10 cellular contexts compared by ENCODE assay signal in genomic region chr14:68688872-68689371, GRCh38.
DNase-seq lines count a peak whose midpoint lies in the region; TF ChIP-seq lines count a peak whose summit lies in the region.
"Had no signal": no experiment of that assay in that cellular context is flagged by ENCODE, and none has a peak within 500 bp of the region (broad histone marks: within the 10 kb centered on the region; RNA-seq: fewer than 3 reads in every experiment).

No MANE protein-coding gene starts in this region.

- H3K4me3 ChIP-seq in thyroid gland (replicated peaks in 1 of 3): no peak overlapping the region
- H3K4me3 ChIP-seq: psoas muscle had no signal

- H3K36me3 ChIP-seq in thyroid gland: no peaks in the 10 kb centered on the region

- in situ Hi-C loops in SK-MEL-5 (cut with HindIII; ENCODE audit: low pct_unique_long_range_greater_than_20kb, low sequenced_read_pairs): no loop called here

- peaks cover 8 to 44% of the 10 kb centered on the region in 2 donors for H3K4me1 ChIP-seq in thyroid gland

- no peak for TF ChIP-seq CTCF in thyroid gland (IDR thresholded peaks at IDR 0.05)

- no peak overlapping the region for H3K4me3 Mint-ChIP-seq in activated T-cell treated with anti-CD3 and anti-CD28 coated beads, Interleukin-2, amount 50 U/mL, for 24 hours

- no peak for TF ChIP-seq POLR2A in thyroid gland (IDR thresholded peaks at IDR 0.05)

- intact Hi-C loops in thyroid gland (cut with DNase I): no loop called here

- no peaks in the 10 kb centered on the region for H3K27me3 ChIP-seq in thyroid gland

- H3K27ac Mint-ChIP-seq in activated T-cell treated with anti-CD3 and anti-CD28 coated beads, Interleukin-2, amount 50 U/mL, for 24 hours: no peak overlapping the region

- no peaks in the 10 kb centered on the region for H3K27me3 Mint-ChIP-seq in activated T-cell treated with anti-CD3 and anti-CD28 coated beads, Interleukin-2, amount 50 U/mL, for 24 hours

- H3K27ac ChIP-seq in thyroid gland: peak overlapping the region in 2 of 3 donors; percentile 56 to 73
- H3K27ac ChIP-seq: psoas muscle had no signal

- H3K9me3 ChIP-seq in thyroid gland: no peaks in the 10 kb centered on the region
- H3K9me3 ChIP-seq: psoas muscle had no signal

- H3K4me1 Mint-ChIP-seq in activated T-cell treated with anti-CD3 and anti-CD28 coated beads, Interleukin-2, amount 50 U/mL, for 24 hours (ENCODE audit: low read depth): peaks cover 46% of the 10 kb centered on the region

- peak; percentile 29 for DNase-seq in activated T-cell treated with anti-CD3 and anti-CD28 coated beads, Interleukin-2, amount 50 U/mL, for 24 hours
- DNase-seq in activated T-cell treated with anti-CD3 and anti-CD28 coated beads, Interleukin-2, amount 50 U/mL, for 48 hours: no peak
- DNase-seq in SK-MEL-5 (ENCODE audit: low read depth, low spot score): peak; percentile 5
- peak; percentile 56 for DNase-seq in glomerular visceral epithelial cell (ENCODE audit: extremely low spot score)
- peak; percentile 18 to 48 for DNase-seq in thyroid gland
- no peak for DNase-seq in stimulated activated CD4-positive, alpha-beta T cell treated with anti-CD3 and anti-CD28 coated beads, Interleukin-15, amount 100 ng/mL, for 24 hours
- no peak for DNase-seq in NCI-H524 treated with DMSO at 0.1 percent for 48 hours (lab: John Stamatoyannopoulos, UW)
- DNase-seq in mucosa of gallbladder (ENCODE audit: low spot score): no peak
- DNase-seq: effector memory CD4-positive, alpha-beta T cell had no signal

- H3K9me3 Mint-ChIP-seq in activated T-cell treated with anti-CD3 and anti-CD28 coated beads, Interleukin-2, amount 50 U/mL, for 24 hours: no peaks in the 10 kb centered on the region

- WGBS in thyroid gland, 2 donors: 27 to 37% methylated on average over 7 to 9 of the region's 9 CpGs

- no peaks in the 10 kb centered on the region for H3K36me3 Mint-ChIP-seq in activated T-cell treated with anti-CD3 and anti-CD28 coated beads, Interleukin-2, amount 50 U/mL, for 24 hours (ENCODE audit: low read depth)

Comparison
In these comparisons a context has a peak if more than half of its experiments do, and no peak if none do; other contexts are left out.
1. DNase-seq: peak in activated T-cell treated with anti-CD3 and anti-CD28 coated beads, Interleukin-2, amount 50 U/mL, for 24 hours (single experiment), SK-MEL-5 (single experiment), glomerular visceral epithelial cell (single experiment) and thyroid gland (2 of 2); none in activated T-cell treated with anti-CD3 and anti-CD28 coated beads, Interleukin-2, amount 50 U/mL, for 48 hours (0 of 2), stimulated activated CD4-positive, alpha-beta T cell treated with anti-CD3 and anti-CD28 coated beads, Interleukin-15, amount 100 ng/mL, for 24 hours (single experiment), NCI-H524 treated with DMSO at 0.1 percent for 48 hours (single experiment) and mucosa of gallbladder (single experiment).